In the genomic region with DNA sequence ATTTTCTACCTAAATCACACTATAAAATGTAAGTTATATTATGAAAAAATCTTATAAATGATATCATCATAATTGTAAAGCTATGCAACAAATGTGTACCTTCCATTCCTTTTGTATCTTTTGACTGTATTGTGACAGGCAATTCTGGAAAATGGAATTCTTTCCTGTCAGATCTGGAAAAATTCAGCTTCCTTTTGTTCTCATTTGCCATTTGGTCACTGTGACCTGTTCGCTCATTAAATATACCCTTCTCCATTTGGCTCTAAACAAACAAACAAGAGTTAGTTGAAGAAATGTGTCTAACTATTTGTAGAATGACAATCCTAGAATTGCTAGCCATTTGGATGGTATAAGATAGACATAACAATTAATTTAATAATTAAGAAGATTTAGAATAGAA, we compare ENCODE assay signal across 32 cellular contexts.
"Had no signal": no experiment of that assay in that cellular context is flagged by ENCODE, and none has a peak within 500 bp of the region (broad histone marks: within the 10 kb centered on the region; RNA-seq: fewer than 3 reads in every experiment).

No MANE protein-coding gene starts in this region.

- H3K36me3 ChIP-seq: ascending aorta, brain microvascular endothelial cell, breast epithelium, cardiac muscle cell had no signal

- H3K27me3 ChIP-seq: ascending aorta, body of pancreas, brain microvascular endothelial cell, breast epithelium, cardiac muscle cell had no signal

- H3K4me1 ChIP-seq: ascending aorta, breast epithelium had no signal

- FAIRE-seq: astrocyte, bronchial epithelial cell had no signal

- DNase-seq: activated effector memory CD4-positive, alpha-beta T cell treated with anti-CD3 and anti-CD28 coated beads, Interleukin-2, amount 50 U/mL, for 16 hours; activated effector memory CD4-positive, alpha-beta T cell treated with Interleukin-2 at 50 U/mL for 16 hours; activated gamma-delta T cell; activated gamma-delta T cell treated with Interleukin-2 at 50 U/mL for 16 hours; activated naive CD4-positive, alpha-beta T cell; activated naive CD4-positive, alpha-beta T cell treated with anti-CD3 and anti-CD28 coated beads for 36 hours; activated naive CD4-positive, alpha-beta T cell treated with anti-CD3 and anti-CD28 coated beads, Interleukin-2, amount 10 ng/mL, durations not matched to agents 7 days and 5 days; activated naive CD4-positive, alpha-beta T cell treated with anti-CD3 and anti-CD28 coated beads, Interleukin-2, amount 50 U/mL, for 16 hours; activated naive CD4-positive, alpha-beta T cell treated with Interleukin-2 at 50 U/mL for 16 hours; activated naive CD8-positive, alpha-beta T cell treated with anti-CD3 and anti-CD28 coated beads for 36 hours; activated naive CD8-positive, alpha-beta T cell treated with anti-CD3 and anti-CD28 coated beads, Interleukin-2, amount 10 ng/mL, durations not matched to agents 7 days and 5 days; activated naive CD8-positive, alpha-beta T cell treated with anti-CD3 and anti-CD28 coated beads, Interleukin-2, amount 50 U/mL, for 24 hours; activated T-cell treated with anti-CD3 and anti-CD28 coated beads, Interleukin-2, amount 50 U/mL, for 24 hours; activated T-cell treated with anti-CD3 and anti-CD28 coated beads, Interleukin-2, amount 50 U/mL, for 4 hours; activated T-cell treated with anti-CD3 and anti-CD28 coated beads, Interleukin-2, amount 50 U/mL, for 48 hours; activated T-cell treated with anti-CD3 and anti-CD28 coated beads, Interleukin-2, amount 50 U/mL, for 72 hours; amniotic stem cell; amygdala; anterior cingulate cortex; aorta; body of pancreas; brain microvascular endothelial cell; caudate nucleus; central memory CD4-positive, alpha-beta T cell; cerebellar nuclear complex had no signal

- ATAC-seq: activated naive CD4-positive, alpha-beta T cell treated with anti-CD3 and anti-CD28 coated beads, Interleukin-2, amount 50 U/mL, for 72 hours; activated naive CD8-positive, alpha-beta T cell treated with anti-CD3 and anti-CD28 coated beads, Interleukin-2, amount 50 U/mL, for 24 hours; activated T-cell treated with anti-CD3 and anti-CD28 coated beads, Interleukin-2, amount 50 U/mL, for 4 hours; activated T-cell treated with anti-CD3 and anti-CD28 coated beads, Interleukin-2, amount 50 U/mL, for 72 hours; activated T-helper 17 cell treated with anti-CD3 and anti-CD28 coated beads, Interleukin-2, amount 50 U/mL, for 72 hours; body of pancreas had no signal

- H3K9me3 ChIP-seq: ascending aorta, body of pancreas, breast epithelium had no signal

- H3K4me3 ChIP-seq: ascending aorta, body of pancreas, breast epithelium, cardiac muscle cell had no signal

- H3K27ac ChIP-seq: ascending aorta, body of pancreas, brain microvascular endothelial cell, breast epithelium, cardiac muscle cell had no signal
